ENCODE assay signal across 1 cellular context in the genomic region with DNA sequence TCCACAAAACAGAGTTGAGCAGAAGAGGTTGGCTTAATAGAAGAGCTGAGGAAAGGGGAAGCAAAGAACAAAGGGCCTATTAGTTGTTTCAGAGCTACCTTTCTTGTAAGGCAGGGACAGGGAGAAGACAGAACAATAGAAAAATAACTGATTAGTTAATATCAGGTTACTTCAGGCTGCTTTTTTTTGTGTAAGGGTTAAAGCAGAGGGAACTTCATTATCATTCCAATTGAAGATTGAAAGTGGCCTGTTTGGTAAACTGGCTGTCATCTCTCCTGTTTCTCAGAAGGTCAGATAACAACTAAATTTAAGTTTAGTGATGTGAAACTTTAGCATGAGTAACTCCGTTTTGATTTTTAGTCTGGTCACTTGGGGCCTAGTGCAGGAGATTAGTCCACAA.
TF ChIP-seq lines count a peak whose summit lies in the region.

No MANE protein-coding gene starts in this region.

TF ChIP-seq in GM23338, 12 proteins besides CTCF, POLR2A, EP300 and RAD21:
- TF ChIP-seq REST (IDR thresholded peaks at IDR 0.05; ENCODE audit: unreplicated experiment) = no peak
- no peak for TF ChIP-seq JUNB (IDR thresholded peaks at IDR 0.05; ENCODE audit: unreplicated experiment)
- no peak for TF ChIP-seq ZNF462 (CRISPR knock-in tag; IDR thresholded peaks at IDR 0.05)
- no peak for TF ChIP-seq POLR2AphosphoS5 (IDR thresholded peaks at IDR 0.05; ENCODE audit: low read depth)
- no peak for TF ChIP-seq CREB1 (CRISPR knock-in tag; IDR thresholded peaks at IDR 0.05; ENCODE audit: low read depth)
- no peak for TF ChIP-seq STAT1 (IDR thresholded peaks at IDR 0.05; ENCODE audit: unreplicated experiment)
- no peak for TF ChIP-seq EZH2phosphoT487 (IDR thresholded peaks at IDR 0.05; ENCODE audit: unreplicated experiment)
- TF ChIP-seq ZNF114 (CRISPR knock-in tag; IDR thresholded peaks at IDR 0.05) = no peak
- TF ChIP-seq ZNF331 (CRISPR knock-in tag; IDR thresholded peaks at IDR 0.05; ENCODE audit: low read depth) = no peak
- TF ChIP-seq, protein P1, sequence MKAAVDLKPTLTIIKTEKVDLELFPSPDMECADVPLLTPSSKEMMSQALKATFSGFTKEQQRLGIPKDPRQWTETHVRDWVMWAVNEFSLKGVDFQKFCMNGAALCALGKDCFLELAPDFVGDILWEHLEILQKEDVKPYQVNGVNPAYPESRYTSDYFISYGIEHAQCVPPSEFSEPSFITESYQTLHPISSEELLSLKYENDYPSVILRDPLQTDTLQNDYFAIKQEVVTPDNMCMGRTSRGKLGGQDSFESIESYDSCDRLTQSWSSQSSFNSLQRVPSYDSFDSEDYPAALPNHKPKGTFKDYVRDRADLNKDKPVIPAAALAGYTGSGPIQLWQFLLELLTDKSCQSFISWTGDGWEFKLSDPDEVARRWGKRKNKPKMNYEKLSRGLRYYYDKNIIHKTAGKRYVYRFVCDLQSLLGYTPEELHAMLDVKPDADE (IDR thresholded peaks at IDR 0.05) = no peak
- no peak for TF ChIP-seq NANOG (IDR thresholded peaks at IDR 0.05; ENCODE audit: borderline replicate concordance)
- no peak for TF ChIP-seq EZH2 (IDR thresholded peaks at IDR 0.05; ENCODE audit: low read depth, unreplicated experiment)
